ENCODE assay signal across 18 cellular contexts in the genomic region with DNA sequence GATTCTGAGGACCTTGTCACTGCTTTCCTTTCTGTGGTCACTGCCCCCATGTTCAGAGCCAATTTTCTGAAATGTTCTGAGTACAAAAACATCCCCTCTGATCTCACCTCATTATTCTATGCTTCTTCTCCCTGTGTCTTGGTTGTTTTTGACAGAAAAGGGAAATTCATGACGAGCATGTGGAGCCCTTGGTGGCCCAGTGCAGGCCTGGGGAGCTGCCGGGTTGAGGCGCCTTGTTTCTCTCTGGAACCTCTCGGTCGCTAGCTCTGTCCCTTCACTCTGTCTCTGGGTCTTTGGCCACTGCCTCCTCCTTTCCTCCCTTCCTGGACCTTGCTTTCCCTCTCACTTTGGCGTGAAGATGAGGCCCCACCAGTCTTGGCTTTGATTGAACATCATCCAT.
"Had no signal": no experiment of that assay in that cellular context is flagged by ENCODE, and none has a peak within 500 bp of the region (broad histone marks: within the 10 kb centered on the region; RNA-seq: fewer than 3 reads in every experiment).

No MANE protein-coding gene starts in this region.

- DNase-seq: dermis blood vessel endothelial cell; foreskin melanocyte; hippocampal formation; lower lobe of right lung; midbrain; nucleus accumbens; ovary; stimulated activated CD4-positive, alpha-beta T cell treated with anti-CD3 and anti-CD28 coated beads, Interleukin-2, amount 100 ng/mL, for 24 hours; stimulated activated CD4-positive, alpha-beta T cell treated with anti-CD3 and anti-CD28 coated beads, Interleukin-4, amount 100 ng/mL, for 4 hours; transverse colon had no signal

- H3K4me3 Mint-ChIP-seq: memory B cell; natural killer cell treated with Interleukin-12 subunit alpha and Interleukin-12 subunit beta and Interleukin-15 and Interleukin-18, amount 100 ng/mL, for 72 hours; neural progenitor cell; stimulated activated naive B cell treated with anti-CD40 and anti-IgM and Interleukin-4, amounts not matched to agents 10 μg/mL and 1 μg/mL and 100 μg/mL, for 72 hours; stimulated activated naive CD8-positive, alpha-beta T cell treated with anti-CD3 and anti-CD28 coated beads, Interleukin-15, amount 100 ng/mL, for 72 hours had no signal

- H3K36me3 Mint-ChIP-seq: memory B cell; natural killer cell treated with Interleukin-12 subunit alpha and Interleukin-12 subunit beta and Interleukin-15 and Interleukin-18, amount 100 ng/mL, for 72 hours; neural progenitor cell; stimulated activated naive B cell treated with anti-CD40 and anti-IgM and Interleukin-4, amounts not matched to agents 10 μg/mL and 1 μg/mL and 100 μg/mL, for 72 hours had no signal

- H3K27ac Mint-ChIP-seq: memory B cell; natural killer cell treated with Interleukin-12 subunit alpha and Interleukin-12 subunit beta and Interleukin-15 and Interleukin-18, amount 100 ng/mL, for 72 hours; neural progenitor cell; stimulated activated naive B cell treated with anti-CD40 and anti-IgM and Interleukin-4, amounts not matched to agents 10 μg/mL and 1 μg/mL and 100 μg/mL, for 72 hours had no signal

- ATAC-seq: heart left ventricle; left lung; lower lobe of right lung; natural killer cell treated with Interleukin-12 subunit alpha and Interleukin-12 subunit beta and Interleukin-15 and Interleukin-18, amount 100 ng/mL, for 72 hours had no signal

- H3K9me3 Mint-ChIP-seq: memory B cell; natural killer cell treated with Interleukin-12 subunit alpha and Interleukin-12 subunit beta and Interleukin-15 and Interleukin-18, amount 100 ng/mL, for 72 hours; neural progenitor cell; stimulated activated naive B cell treated with anti-CD40 and anti-IgM and Interleukin-4, amounts not matched to agents 10 μg/mL and 1 μg/mL and 100 μg/mL, for 72 hours; stimulated activated naive CD8-positive, alpha-beta T cell treated with anti-CD3 and anti-CD28 coated beads, Interleukin-15, amount 100 ng/mL, for 72 hours had no signal

- FAIRE-seq: colon had no signal
